Comparison of ENCODE assay signal across 8 cellular contexts in the genomic region with DNA sequence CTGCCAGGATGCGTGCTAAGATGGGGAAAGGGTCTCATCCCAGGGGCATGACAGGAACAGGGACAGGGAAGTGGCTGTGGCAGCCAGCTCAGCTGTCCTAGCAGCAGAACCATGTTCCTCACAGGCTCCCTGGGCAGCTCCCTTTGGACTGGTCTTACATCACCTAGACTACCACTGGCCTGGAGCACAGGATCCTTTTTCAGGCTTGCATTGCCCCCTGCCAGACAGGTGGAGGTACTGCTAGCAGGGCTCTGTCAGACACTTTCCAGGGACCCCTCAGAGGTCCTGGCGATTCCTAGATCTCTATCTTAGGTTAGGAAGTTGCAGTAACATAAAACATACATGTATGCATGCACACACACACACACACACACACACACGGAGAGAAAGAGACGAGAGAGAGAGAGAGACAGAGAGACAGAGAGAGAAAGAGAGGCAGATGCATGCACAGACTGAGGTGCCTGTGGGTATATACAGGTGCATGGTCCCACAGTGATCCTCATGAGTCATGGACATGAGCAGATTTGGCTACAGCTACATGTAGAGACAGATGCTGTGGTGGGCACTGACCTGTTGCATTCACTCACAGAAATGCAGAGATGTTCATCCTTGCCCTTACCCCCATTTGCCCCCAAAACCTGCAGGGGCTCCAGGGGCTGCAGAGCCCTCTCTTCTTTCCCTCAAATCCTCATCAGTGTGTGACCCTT.
DNase-seq lines count a peak whose midpoint lies in the region; ATAC-seq and TF ChIP-seq lines count a peak whose summit lies in the region.

No MANE protein-coding gene starts in this region.

- 29 to 32% methylated on average over 2 to 4 of the region's 4 CpGs for WGBS in thyroid gland, 2 donors

- H3K9me3 ChIP-seq in WERI-Rb-1 (ENCODE audit: severe bottlenecking) (no peaks in the 10 kb centered on the region), thyroid gland (no peaks in the 10 kb centered on the region)

- TF ChIP-seq POLR2A in thyroid gland (IDR thresholded peaks at IDR 0.05) = no peak

- H3K4me3 ChIP-seq in WERI-Rb-1 (ENCODE audit: low read depth, low read length) (no peak overlapping the region), thyroid gland (replicated peaks in 1 of 3) (no peak overlapping the region)

- TF ChIP-seq CTCF in WERI-Rb-1 (IDR thresholded peaks at IDR 0.05; ENCODE audit: low read depth, low read length) (peak; percentile 74), thyroid gland (IDR thresholded peaks at IDR 0.05) (peak in 4 of 6 experiments; percentile 37 to 49 (median 41))

- ATAC-seq in HG03342 (IDR thresholded peaks at IDR 0.05; ENCODE audit: unreplicated experiment) = peak; percentile 66
- ATAC-seq in left cardiac atrium = peak; percentile 78 to 79
- ATAC-seq in HG03108 (IDR thresholded peaks at IDR 0.05; ENCODE audit: unreplicated experiment) = no peak

- H3K36me3 ChIP-seq in WERI-Rb-1 = no peaks in the 10 kb centered on the region
- H3K36me3 ChIP-seq in thyroid gland = no peaks in the 10 kb centered on the region

- intact Hi-C loops in left cardiac atrium (cut with DNase I) = loop anchor here in 1 of 2 donors (5.0 kb wide), 2 partner anchors 199 to 514 kb away; no protein-coding TSS in a partner anchor
- intact Hi-C loops in thyroid gland (cut with DNase I) = loop anchor here (10.0 kb wide), 1 partner anchor 196 kb away; no protein-coding TSS in a partner anchor

- H3K27me3 ChIP-seq in WERI-Rb-1 (ENCODE audit: insufficient read depth, low read depth, severe bottlenecking) (peaks cover 3% of the 10 kb centered on the region), thyroid gland (no peaks in the 10 kb centered on the region)

- peak; percentile 30 for DNase-seq in stimulated activated CD4-positive, alpha-beta T cell treated with anti-CD3 and anti-CD28 coated beads, Interleukin-15, amount 100 ng/mL, for 24 hours
- no peak for DNase-seq in stimulated activated CD4-positive, alpha-beta T cell treated with anti-CD3 and anti-CD28 coated beads, Interleukin-4, amount 100 ng/mL, for 1 hour
- DNase-seq in WERI-Rb-1 (peak; percentile 68), left cardiac atrium (peak; percentile 32), thyroid gland (peak; percentile 30 to 31), NCI-H1436 treated with DMSO at 0.1 percent for 48 hours (lab: John Stamatoyannopoulos, UW) (no peak)

- H3K27ac ChIP-seq in WERI-Rb-1 (no peak overlapping the region), thyroid gland (no peak overlapping the region)

- H3K4me1 ChIP-seq in thyroid gland = no peaks in the 10 kb centered on the region

Comparison
In these comparisons a context has a peak if more than half of its experiments do, and no peak if none do; other contexts are left out.
1. DNase-seq: peak in stimulated activated CD4-positive, alpha-beta T cell treated with anti-CD3 and anti-CD28 coated beads, Interleukin-15, amount 100 ng/mL, for 24 hours (single experiment), WERI-Rb-1 (single experiment), left cardiac atrium (single experiment) and thyroid gland (2 of 2); none in stimulated activated CD4-positive, alpha-beta T cell treated with anti-CD3 and anti-CD28 coated beads, Interleukin-4, amount 100 ng/mL, for 1 hour (single experiment) and NCI-H1436 treated with DMSO at 0.1 percent for 48 hours (single experiment).